Comparison of ENCODE assay signal across 12 cellular contexts in the genomic region with DNA sequence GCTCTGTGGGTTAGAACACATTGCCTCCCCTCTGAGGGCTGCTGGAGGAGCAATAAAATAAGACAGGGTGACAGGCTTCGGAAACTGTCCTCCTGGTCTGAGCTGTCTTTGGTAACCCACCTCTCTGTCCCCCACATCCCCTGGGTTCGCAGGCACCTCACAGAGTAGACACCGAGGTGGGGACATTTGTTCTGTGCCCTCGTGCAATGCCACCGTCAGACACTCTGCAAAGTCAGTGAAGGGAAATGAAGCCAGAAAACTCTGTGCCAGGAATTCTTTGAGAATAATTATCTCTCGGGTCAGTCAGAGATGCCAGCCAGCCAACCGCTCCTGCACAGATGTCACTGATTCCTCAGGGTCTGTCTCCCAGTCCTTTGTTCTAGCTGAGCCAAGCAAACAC.
DNase-seq lines count a peak whose midpoint lies in the region; ATAC-seq and TF ChIP-seq lines count a peak whose summit lies in the region.
"Had no signal": no experiment of that assay in that cellular context is flagged by ENCODE, and none has a peak within 500 bp of the region (broad histone marks: within the 10 kb centered on the region; RNA-seq: fewer than 3 reads in every experiment).

No MANE protein-coding gene starts in this region.

- no peak overlapping the region for H3K27ac ChIP-seq in psoas muscle
- H3K27ac ChIP-seq: C4-2B, SJCRH30 had no signal

- WGBS in psoas muscle, 3 donors, result 25 to 40% (median 35%) methylated on average over 7 of the region's 7 CpGs

- peak; percentile 33 for DNase-seq in NCI-H2171 treated with DMSO at 0.1 percent for 48 hours (lab: John Stamatoyannopoulos, UW)
- no peak for DNase-seq in NCI-H2171 (lab: John Stamatoyannopoulos, UW)
- DNase-seq in NCI-H446 treated with DMSO at 0.1 percent for 48 hours (lab: John Stamatoyannopoulos, UW), result peak; percentile 79
- no peak for DNase-seq in left ventricle myocardium superior
- no peak for DNase-seq in psoas muscle
- DNase-seq in SHP77 (lab: John Stamatoyannopoulos, UW), result no peak
- DNase-seq: DMS53, NCI-H510A treated with DMSO at 0.1 percent for 48 hours, SJCRH30 had no signal

- ATAC-seq in left ventricle myocardium superior, result peak; percentile 55
- peak; percentile 25 to 70 (median 54) for ATAC-seq in psoas muscle
- ATAC-seq in activated CD4-positive, CD25-positive, alpha-beta regulatory T cell treated with anti-CD3 and anti-CD28 coated beads, Interleukin-2, amount 50 U/mL, for 24 hours, result no peak
- ATAC-seq in GM18870 (IDR thresholded peaks at IDR 0.05; ENCODE audit: unreplicated experiment), result no peak

- no peak overlapping the region for H3K4me3 ChIP-seq in psoas muscle
- H3K4me3 ChIP-seq: SJCRH30 had no signal

- no peak for TF ChIP-seq CTCF in psoas muscle (IDR thresholded peaks at IDR 0.05)

- H3K4me1 ChIP-seq in psoas muscle, result no peaks in the 10 kb centered on the region

- H3K36me3 ChIP-seq in psoas muscle (ENCODE audit: insufficient read depth in 1 of 2, low read depth in 1 of 2), result peaks cover 0 to 3% of the 10 kb centered on the region in 2 donors
- H3K36me3 ChIP-seq: SJCRH30 had no signal

- H3K27me3 ChIP-seq in psoas muscle (ENCODE audit: insufficient read depth in 3 of 3, low read length in 2 of 3), result no peaks in the 10 kb centered on the region
- H3K27me3 ChIP-seq: SJCRH30 had no signal

- intact Hi-C loops in left ventricle myocardium superior (cut with micrococcal nuclease) (no loop called here), psoas muscle (cut with DNase I) (no loop called here)

- H3K9me3 ChIP-seq in psoas muscle, result no peaks in the 10 kb centered on the region

Comparison
In these comparisons a context has a peak if more than half of its experiments do, and no peak if none do; other contexts are left out.
1. DNase-seq: peak in NCI-H2171 treated with DMSO at 0.1 percent for 48 hours (single experiment) and NCI-H446 treated with DMSO at 0.1 percent for 48 hours (single experiment); none in NCI-H2171 (single experiment), left ventricle myocardium superior (single experiment), psoas muscle (0 of 2) and SHP77 (0 of 2).
2. ATAC-seq: peak in left ventricle myocardium superior (single experiment) and psoas muscle (4 of 4); none in activated CD4-positive, CD25-positive, alpha-beta regulatory T cell treated with anti-CD3 and anti-CD28 coated beads, Interleukin-2, amount 50 U/mL, for 24 hours (0 of 2) and GM18870 (single experiment).